ENCODE assay signal across 1 cellular context in genomic region chrX:49199906-49200771, GRCh38.
TF ChIP-seq lines count a peak whose summit lies in the region.

Gene SYP, minus strand, starts transcription at chrX:49200193. Its CDS starts 7 bp downstream, at chrX:49200186.

TF ChIP-seq in K562, 482 proteins besides CTCF, POLR2A, EP300 and RAD21 (continued from another document and continues in another):
- TF ChIP-seq UBTF (IDR thresholded peaks at IDR 0.05; ENCODE audit: borderline replicate concordance in 1 of 2, low read depth in 2 of 2, low read length in 2 of 2): peak in 1 of 2 experiments; percentile 76; a peak in 1 of 4 replicates
- peak; percentile 73; the same call in 1 of the 2 replicates for TF ChIP-seq TARDBP (IDR thresholded peaks at IDR 0.05)
- TF ChIP-seq ZNF79 (CRISPR knock-in tag; IDR thresholded peaks at IDR 0.05; ENCODE audit: low read depth): no peak
- no peak for TF ChIP-seq FOXJ3 (CRISPR knock-in tag; IDR thresholded peaks at IDR 0.05)
- no peak for TF ChIP-seq MEF2D (tag; conservative IDR thresholded peaks at IDR 0.05; ENCODE audit: low read depth)
- TF ChIP-seq EWSR1 (IDR thresholded peaks at IDR 0.05; ENCODE audit: borderline replicate concordance, low read depth, partially characterized antibody): no peak
- no peak for TF ChIP-seq DACH1 (IDR thresholded peaks at IDR 0.05; ENCODE audit: partially characterized antibody)
- TF ChIP-seq TFAP4 (CRISPR knock-in tag; IDR thresholded peaks at IDR 0.05; ENCODE audit: borderline replicate concordance): peak; percentile 93
- TF ChIP-seq JUND (IDR thresholded peaks at IDR 0.05; ENCODE audit: borderline replicate concordance, low read depth, low read length): peak; percentile 96
- peak; percentile 39; the same call in 1 of the 3 replicates for TF ChIP-seq JUND (tag; IDR thresholded peaks at IDR 0.05; ENCODE audit: borderline replicate concordance, low read depth, low read length)
- no peak for TF ChIP-seq DDX20 (tag; IDR thresholded peaks at IDR 0.05; ENCODE audit: low read depth)
- peak; percentile 80 for TF ChIP-seq TAF7 (tag; IDR thresholded peaks at IDR 0.05)
- TF ChIP-seq AFF1 (IDR thresholded peaks at IDR 0.05; ENCODE audit: low read depth in 1 of 2, partially characterized antibody in 2 of 2): peak in 1 of 2 experiments; percentile 41
- no peak for TF ChIP-seq THRB (CRISPR knock-in tag; conservative IDR thresholded peaks at IDR 0.05)
- TF ChIP-seq NCOR1 (IDR thresholded peaks at IDR 0.05): peak; percentile 7; the same call in 1 of the 2 replicates
- TF ChIP-seq ZBTB40 (IDR thresholded peaks at IDR 0.05): no peak
- no peak for TF ChIP-seq ZBTB40 (CRISPR knock-in tag; IDR thresholded peaks at IDR 0.05)
- TF ChIP-seq ZNF121 (CRISPR knock-in tag; conservative IDR thresholded peaks at IDR 0.05): no peak
- TF ChIP-seq ZNF764 (CRISPR knock-in tag; IDR thresholded peaks at IDR 0.05; ENCODE audit: low read depth): no peak
- peak; percentile 54; the same call in 1 of the 2 replicates for TF ChIP-seq ZBTB1 (CRISPR knock-in tag; IDR thresholded peaks at IDR 0.05; ENCODE audit: borderline replicate concordance, low read depth)
- no peak for TF ChIP-seq MTF1 (CRISPR knock-in tag; IDR thresholded peaks at IDR 0.05; ENCODE audit: borderline replicate concordance)
- no peak for TF ChIP-seq ELK3 (CRISPR knock-in tag; IDR thresholded peaks at IDR 0.05)
- TF ChIP-seq NFE2 (IDR thresholded peaks at IDR 0.05; ENCODE audit: low read depth): no peak
- TF ChIP-seq MXD1 (CRISPR knock-in tag; IDR thresholded peaks at IDR 0.05; ENCODE audit: borderline replicate concordance, poor library complexity, severe bottlenecking): no peak
- no peak for TF ChIP-seq CLOCK (CRISPR knock-in tag; IDR thresholded peaks at IDR 0.05; ENCODE audit: borderline replicate concordance)
- TF ChIP-seq E2F6 (IDR thresholded peaks at IDR 0.05; ENCODE audit: borderline replicate concordance in 1 of 2, extremely low read depth in 1 of 2, insufficient read depth in 1 of 2, insufficient read length in 1 of 2, low read depth in 1 of 2, low read length in 1 of 2, poor library complexity in 1 of 2, severe bottlenecking in 1 of 2): peak; percentile 30 to 55
- no peak for TF ChIP-seq ATF3 (IDR thresholded peaks at IDR 0.05)
- TF ChIP-seq ATF3 (CRISPR knock-in tag; conservative IDR thresholded peaks at IDR 0.05): 0 out of 2 replicates have a peak, but pooled peaks have one; percentile 49
- TF ChIP-seq ZNF717 (CRISPR knock-in tag; IDR thresholded peaks at IDR 0.05): no peak
